Comparison of ENCODE assay signal across 1 cellular context in the genomic region with DNA sequence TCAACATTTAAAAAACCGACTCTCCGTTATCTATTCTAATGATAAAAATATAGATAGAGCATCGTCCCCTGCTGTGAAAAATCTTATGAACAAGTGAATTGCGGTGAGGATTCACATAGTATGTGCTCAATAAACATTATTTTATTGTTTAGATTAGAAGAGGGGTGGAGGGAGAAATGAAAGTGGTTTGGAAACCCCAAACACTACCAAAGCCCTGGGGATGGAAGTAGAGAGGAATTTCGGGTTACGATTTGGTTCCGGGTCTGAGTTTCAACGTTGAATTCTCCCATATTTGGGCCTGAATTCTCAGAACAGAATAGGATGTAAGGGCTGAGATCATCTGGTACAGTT.
A peak's percentile ranks its signal among the peaks of the same experiment; 100 is the strongest.
TF ChIP-seq lines count a peak whose summit lies in the region.

No MANE protein-coding gene starts in this region.

TF ChIP-seq in K562, 482 proteins besides CTCF, POLR2A, EP300 and RAD21:
- TF ChIP-seq PYGO2 (tag; IDR thresholded peaks at IDR 0.05) (0 out of 2 replicates have a peak, but pooled peaks have one; percentile 29), EP400 (IDR thresholded peaks at IDR 0.05) (0 out of 2 replicates have a peak, but pooled peaks have one; percentile 1), SRF (CRISPR knock-in tag; IDR thresholded peaks at IDR 0.05) (0 out of 4 replicates have a peak, but pooled peaks of 1 of the 2 experiments have one; percentile 42), NFXL1 (CRISPR knock-in tag; IDR thresholded peaks at IDR 0.05) (no peak), KLF16 (IDR thresholded peaks at IDR 0.05) (no peak), NR2C2 (CRISPR knock-in tag; IDR thresholded peaks at IDR 0.05) (no peak), NR2C2 (tag; IDR thresholded peaks at IDR 0.05) (peak; percentile 38; the same call in 1 of the 2 replicates), BCOR (IDR thresholded peaks at IDR 0.05) (0 out of 2 replicates have a peak, but pooled peaks have one; percentile 11), RBM25 (IDR thresholded peaks at IDR 0.05; ENCODE audit: low read depth, low read length, severe bottlenecking) (peak; percentile 16), KHSRP (IDR thresholded peaks at IDR 0.05) (0 out of 2 replicates have a peak, but pooled peaks have one; percentile 33), PHF8 (IDR thresholded peaks at IDR 0.05; ENCODE audit: borderline replicate concordance, low read length) (no peak)
- TF ChIP-seq, protein P1, sequence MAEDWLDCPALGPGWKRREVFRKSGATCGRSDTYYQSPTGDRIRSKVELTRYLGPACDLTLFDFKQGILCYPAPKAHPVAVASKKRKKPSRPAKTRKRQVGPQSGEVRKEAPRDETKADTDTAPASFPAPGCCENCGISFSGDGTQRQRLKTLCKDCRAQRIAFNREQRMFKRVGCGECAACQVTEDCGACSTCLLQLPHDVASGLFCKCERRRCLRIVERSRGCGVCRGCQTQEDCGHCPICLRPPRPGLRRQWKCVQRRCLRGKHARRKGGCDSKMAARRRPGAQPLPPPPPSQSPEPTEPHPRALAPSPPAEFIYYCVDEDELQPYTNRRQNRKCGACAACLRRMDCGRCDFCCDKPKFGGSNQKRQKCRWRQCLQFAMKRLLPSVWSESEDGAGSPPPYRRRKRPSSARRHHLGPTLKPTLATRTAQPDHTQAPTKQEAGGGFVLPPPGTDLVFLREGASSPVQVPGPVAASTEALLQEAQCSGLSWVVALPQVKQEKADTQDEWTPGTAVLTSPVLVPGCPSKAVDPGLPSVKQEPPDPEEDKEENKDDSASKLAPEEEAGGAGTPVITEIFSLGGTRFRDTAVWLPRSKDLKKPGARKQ (CRISPR knock-in tag; IDR thresholded peaks at IDR 0.05) = 0 out of 2 replicates have a peak, but pooled peaks have one; percentile 34
